In genomic region chr14:104078031-104078455, GRCh38 we compare ENCODE assay signal across 9 cellular contexts. TPM values are rescaled to one million over a fixed set of nuclear protein-coding genes. Genes with fewer than 3 reads are reported as not detected.
A peak's percentile ranks its signal among the peaks of the same experiment; 100 is the strongest.
DNase-seq lines count a peak whose midpoint lies in the region; ATAC-seq and TF ChIP-seq lines count a peak whose summit lies in the region.
"Had no signal": no experiment of that assay in that cellular context is flagged by ENCODE, and none has a peak within 500 bp of the region (broad histone marks: within the 10 kb centered on the region; RNA-seq: fewer than 3 reads in every experiment).

No MANE protein-coding gene starts in this region.

- H3K27ac ChIP-seq in parathyroid adenoma (no peak overlapping the region), upper lobe of right lung (no peak overlapping the region)
- H3K27ac ChIP-seq: skin epidermis had no signal

- H3K4me1 ChIP-seq in parathyroid adenoma = peaks cover 3% of the 10 kb centered on the region
- H3K4me1 ChIP-seq in upper lobe of right lung = no peaks in the 10 kb centered on the region

- H3K27me3 ChIP-seq in parathyroid adenoma (ENCODE audit: control insufficient read depth, insufficient read depth, low read length) = no peaks in the 10 kb centered on the region
- H3K27me3 ChIP-seq in upper lobe of right lung = no peaks in the 10 kb centered on the region

- peak; percentile 97 for ATAC-seq in upper lobe of right lung

- no peak overlapping the region for H3K4me2 ChIP-seq in parathyroid adenoma (ENCODE audit: low read length)

- H3K9me3 ChIP-seq in parathyroid adenoma (ENCODE audit: control insufficient read depth, low read length) = no peaks in the 10 kb centered on the region
- H3K9me3 ChIP-seq in upper lobe of right lung = no peaks in the 10 kb centered on the region

- peak; percentile 91 for DNase-seq in ELR (ENCODE audit: low read depth)
- DNase-seq in HCEC 1CT = peak; percentile 82
- peak; percentile 92 for DNase-seq in NCI-H1092 (lab: John Stamatoyannopoulos, UW)
- peak; percentile 81 for DNase-seq in SK-N-DZ (ENCODE audit: low spot score)
- DNase-seq in activated naive CD4-positive, alpha-beta T cell treated with Interleukin-2 at 50 U/mL for 16 hours = peak; percentile 87
- DNase-seq in globus pallidus (ENCODE audit: low spot score) = peak; percentile 70
- peak; percentile 92 for DNase-seq in upper lobe of right lung

- H3K4me3 ChIP-seq in parathyroid adenoma (ENCODE audit: low read depth, low read length) (no peak overlapping the region), upper lobe of right lung (no peak overlapping the region)
- H3K4me3 ChIP-seq: skin epidermis had no signal

- H3K36me3 ChIP-seq in parathyroid adenoma (ENCODE audit: control insufficient read depth, insufficient read depth, low read length) (no peaks in the 10 kb centered on the region), upper lobe of right lung (no peaks in the 10 kb centered on the region)

- TF ChIP-seq CTCF in parathyroid adenoma (IDR thresholded peaks at IDR 0.05) (peak; percentile 100), upper lobe of right lung (IDR thresholded peaks at IDR 0.05) (peak; percentile 100)

- no peaks in the 10 kb centered on the region for H3K79me2 ChIP-seq in parathyroid adenoma

- no peak overlapping the region for H3K9ac ChIP-seq in parathyroid adenoma

- intact Hi-C loops in upper lobe of right lung (cut with DNase I) = no loop called here

- H2AFZ ChIP-seq in parathyroid adenoma = peak overlapping the region; percentile 49

RNA-seq across cellular contexts. Expression of gene ASPG, which starts 7.5 kb away (rescaled TPM):
- not detected in 2 replicates for polyA plus RNA-seq in SK-N-DZ (2014; cell fraction: cytosol; rRNA removed)
- not detected in 2 replicates for polyA plus RNA-seq in SK-N-DZ (2014; cell fraction: nucleus; rRNA removed)
- 5.3 TPM for total RNA-seq in upper lobe of right lung
